13 cellular contexts compared by ENCODE assay signal in the genomic region with DNA sequence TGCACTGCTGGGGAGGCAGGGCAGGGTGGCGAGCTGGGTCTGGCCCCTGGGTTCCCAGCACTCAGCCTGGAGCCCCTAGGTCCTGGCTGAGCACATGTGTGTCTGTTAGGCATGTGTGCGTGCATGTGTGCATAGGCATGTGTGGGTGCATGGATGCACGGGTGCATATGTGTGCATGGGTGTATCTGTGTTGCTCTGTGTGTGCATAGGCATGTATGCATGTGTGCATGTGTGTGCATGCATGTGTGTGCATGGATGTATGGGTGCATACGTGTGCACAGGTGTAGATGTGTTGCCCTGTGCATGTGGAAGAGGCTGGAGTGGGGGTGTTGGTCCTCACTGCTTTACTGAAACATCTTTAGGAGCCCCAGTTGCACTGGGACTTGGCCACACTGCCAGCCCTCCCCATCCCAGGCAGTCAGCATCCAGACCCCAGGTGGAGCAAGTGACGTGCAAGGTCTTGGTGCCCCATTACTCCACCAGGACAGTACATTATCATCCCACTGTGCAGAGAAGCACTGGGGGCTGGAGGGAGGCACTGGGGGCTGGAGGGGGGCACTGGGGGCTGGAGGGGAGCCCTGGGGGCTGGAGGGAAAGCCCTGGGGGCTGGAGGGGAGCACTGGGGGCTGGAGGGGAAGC. TPM values are rescaled to one million over a fixed set of nuclear protein-coding genes. Genes with fewer than 3 reads are reported as not detected.
DNase-seq lines count a peak whose midpoint lies in the region; ATAC-seq, FAIRE-seq and TF ChIP-seq lines count a peak whose summit lies in the region.
"Had no signal": no experiment of that assay in that cellular context is flagged by ENCODE, and none has a peak within 500 bp of the region (broad histone marks: within the 10 kb centered on the region; RNA-seq: fewer than 3 reads in every experiment).

No MANE protein-coding gene starts in this region.

- H3K4me2 ChIP-seq in mammary epithelial cell (ENCODE audit: insufficient read depth, low read depth, low read length): peak overlapping the region; percentile 92
- peak overlapping the region; percentile 18; the same call in 1 of the 2 replicates for H3K4me2 ChIP-seq in HepG2 (ENCODE audit: low read depth, low read length)

- H3K4me3 ChIP-seq in mammary epithelial cell (replicated peaks in 1 of 3; ENCODE audit: insufficient read depth in 1 of 3, low read depth in 2 of 3, low read length in 3 of 3) (no peak overlapping the region), HepG2 (replicated peaks in 1 of 3; ENCODE audit: insufficient read depth in 1 of 3, low read depth in 2 of 3, low read length in 3 of 3) (peak overlapping the region in 1 of 3 experiments; percentile 6; a peak in 1 of 6 replicates)
- H3K4me3 ChIP-seq: SK-N-MC, uterus had no signal

- CTCF ChIA-PET in mammary epithelial cell (lab: Charles Lee; ENCODE audit: low non-redundant PET): no interaction called here
- CTCF ChIA-PET in MCF 10A (lab: Yijun Ruan, JAX): interaction anchor here (0.6 to 1.4 kb wide), 6 partner anchors 24 to 385 kb away, joined by 3 to 5 read pairs (median 4); no protein-coding TSS in a partner anchor
- CTCF ChIA-PET in WTC11 (lab: Charles Lee): interaction anchor here (0.6 to 4.5 kb wide), 6 partner anchors 13 to 68 kb away, joined by 3 to 79 read pairs (median 8); partner anchors contain the start of gene DPEP1
- CTCF ChIA-PET in HepG2 (lab: Yijun Ruan, JAX; ENCODE audit: low intra/inter-chr PET ratio, low total read pairs): no interaction called here

- H3K4me1 ChIP-seq in mammary epithelial cell (ENCODE audit: insufficient read depth, low read length) (peaks cover 46% of the 10 kb centered on the region), HepG2 (ENCODE audit: insufficient read depth, low read length) (peaks cover 30% of the 10 kb centered on the region)
- H3K4me1 ChIP-seq: uterus had no signal

- intact Hi-C loops in mammary epithelial cell (cut with micrococcal nuclease) (no loop called here), MCF 10A (cut with micrococcal nuclease) (loop anchor here (1.0 to 2.0 kb wide), 2 partner anchors 30 to 38 kb away; no protein-coding TSS in a partner anchor), HepG2 (cut with micrococcal nuclease; ENCODE audit: unreplicated experiment) (no loop called here)

- 60% methylated on average over 4 of the region's 5 CpGs for WGBS in mammary epithelial cell (ENCODE audit: low coverage, missing lambda C conversion rate)
- WGBS in HepG2 (ENCODE audit: low lambda C conversion rate): 33% methylated on average over 5 of the region's 5 CpGs

- H2AFZ ChIP-seq in mammary epithelial cell (ENCODE audit: low read depth, low read length) (peak overlapping the region; percentile 89), HepG2 (ENCODE audit: low read length) (no peak overlapping the region)

- no peak for ATAC-seq in WTC11
- ATAC-seq in HepG2: peak; percentile 2; the same call in 2 of the 3 replicates

- H3K27me3 Mint-ChIP-seq in MCF 10A (ENCODE audit: insufficient read depth, unreplicated experiment): no peaks in the 10 kb centered on the region
- H3K27me3 Mint-ChIP-seq in WTC11 (ENCODE audit: low read depth): no peaks in the 10 kb centered on the region

- H3K36me3 Mint-ChIP-seq in MCF 10A (ENCODE audit: insufficient read depth, unreplicated experiment) (no peaks in the 10 kb centered on the region), WTC11 (no peaks in the 10 kb centered on the region)

- no peak overlapping the region for H3K4me3 Mint-ChIP-seq in MCF 10A (ENCODE audit: unreplicated experiment)
- H3K4me3 Mint-ChIP-seq in WTC11: no peak overlapping the region

- H3K9me3 ChIP-seq in mammary epithelial cell (replicated peaks; ENCODE audit: insufficient read depth, low read length) (no peaks in the 10 kb centered on the region), HepG2 (ENCODE audit: low read length) (no peaks in the 10 kb centered on the region)
- H3K9me3 ChIP-seq: uterus had no signal

- FAIRE-seq in HepG2 (lab: Jason Lieb, UNC): no peak
- peak; percentile 94 for FAIRE-seq in urothelium cell line (lab: Jason Lieb, UNC)
- FAIRE-seq: GM18507 had no signal

- no peak overlapping the region for H3K27ac ChIP-seq in mammary epithelial cell (ENCODE audit: insufficient read depth, low read depth, low read length)
- no peak overlapping the region for H3K27ac ChIP-seq in HepG2 (ENCODE audit: extremely low read length, insufficient read depth, low read length)
- H3K27ac ChIP-seq: SK-N-MC, uterus had no signal

- no TSS peak for BruUV-seq in mammary epithelial cell (replicated peaks; lab: Mats Ljungman, UMichigan)
- no TSS peak for BruUV-seq in MCF 10A (replicated peaks; lab: Mats Ljungman, UMichigan)
- no TSS peak for BruUV-seq in HepG2 (replicated peaks; lab: Mats Ljungman, UMichigan)

- H3K9ac ChIP-seq in mammary epithelial cell (ENCODE audit: insufficient read depth, low read length): no peak overlapping the region
- H3K9ac ChIP-seq in HepG2 (ENCODE audit: insufficient read depth, low read depth, low read length): no peak overlapping the region

- no peak for DNase-seq in mammary epithelial cell
- DNase-seq in MCF 10A (ENCODE audit: unreplicated experiment): no peak
- DNase-seq in WTC11 (ENCODE audit: low spot score): no peak
- DNase-seq in HepG2 (ENCODE audit: low spot score): no peak
- DNase-seq in urothelium cell line (ENCODE audit: low spot score): no peak
- DNase-seq in NCI-H1105 treated with DMSO at 0.1 percent for 48 hours (lab: John Stamatoyannopoulos, UW): no peak
- no peak for DNase-seq in COLO829 (ENCODE audit: low spot score)
- no peak for DNase-seq in GF-D8 (lab: John Stamatoyannopoulos, UW)
- DNase-seq: NCI-H2029 had no signal

- TF ChIP-seq CTCF in mammary epithelial cell (conservative IDR thresholded peaks at IDR 0.05 in 1 of 2, IDR thresholded peaks at IDR 0.05 in 1 of 2; ENCODE audit: extremely low read depth in 1 of 2, insufficient read depth in 1 of 2, low read depth in 1 of 2, low read length in 2 of 2) (no peak), MCF 10A (IDR thresholded peaks at IDR 0.05; ENCODE audit: unreplicated experiment) (no peak), WTC11 (IDR thresholded peaks at IDR 0.05) (no peak), HepG2 (CRISPR knock-in tag; IDR thresholded peaks at IDR 0.05) (no peak)

- TF ChIP-seq EP300 in HepG2 (IDR thresholded peaks at IDR 0.05; ENCODE audit: low read depth in 2 of 2, low read length in 2 of 2) (no peak), HepG2 (CRISPR knock-in tag; IDR thresholded peaks at IDR 0.05; ENCODE audit: borderline replicate concordance) (no peak)

- in situ Hi-C loops in mammary epithelial cell (cut with MboI; ENCODE audit: low sequenced_read_pairs in 2 of 2) (no loop called here), HepG2 (cut with HindIII; ENCODE audit: extremely low pct_ligation_motif_present, low pct_unique_long_range_greater_than_20kb) (loop anchor here (5.0 kb wide), 1 partner anchor 39 kb away; no protein-coding TSS in a partner anchor)

- H3K4me1 Mint-ChIP-seq in MCF 10A (ENCODE audit: insufficient read depth, unreplicated experiment): peaks cover 14% of the 10 kb centered on the region
- H3K4me1 Mint-ChIP-seq in WTC11: peaks cover 13% of the 10 kb centered on the region

- no peak overlapping the region for H3K27ac Mint-ChIP-seq in MCF 10A (ENCODE audit: low read depth, unreplicated experiment)
- 0 out of 2 replicates have a peak overlapping the region, but pooled peaks have one; percentile 9 for H3K27ac Mint-ChIP-seq in WTC11

- H4K20me1 ChIP-seq in mammary epithelial cell (ENCODE audit: insufficient read depth, low read length) (no peaks in the 10 kb centered on the region), HepG2 (ENCODE audit: insufficient read depth, low read length) (no peaks in the 10 kb centered on the region)

- H3K27me3 ChIP-seq in mammary epithelial cell (ENCODE audit: insufficient read depth, low read length): no peaks in the 10 kb centered on the region
- H3K27me3 ChIP-seq in HepG2 (ENCODE audit: control insufficient read depth in 1 of 2, insufficient read depth in 2 of 2, low read length in 2 of 2): peaks cover 8 to 28% of the 10 kb centered on the region in 2 experiments
- H3K27me3 ChIP-seq: uterus had no signal

- dilution Hi-C loops in mammary epithelial cell (cut with HindIII; ENCODE audit: low sequenced_read_pairs): no loop called here

- H3K9me3 Mint-ChIP-seq in MCF 10A (ENCODE audit: unreplicated experiment) (no peaks in the 10 kb centered on the region), WTC11 (no peaks in the 10 kb centered on the region)

- H3K36me3 ChIP-seq in mammary epithelial cell (ENCODE audit: insufficient read depth, low read length): no peaks in the 10 kb centered on the region
- H3K36me3 ChIP-seq in HepG2 (replicated peaks in 1 of 2; ENCODE audit: control insufficient read depth in 1 of 2, insufficient read depth in 2 of 2, low read length in 2 of 2): no peaks in the 10 kb centered on the region
- H3K36me3 ChIP-seq: uterus had no signal

- no peak for TF ChIP-seq POLR2A in HepG2 (IDR thresholded peaks at IDR 0.05; ENCODE audit: insufficient read depth in 1 of 2, low read depth in 2 of 2, low read length in 2 of 2)

- H3K79me2 ChIP-seq in mammary epithelial cell (ENCODE audit: insufficient read depth, low read length) (no peaks in the 10 kb centered on the region), HepG2 (ENCODE audit: insufficient read depth, low read length) (no peaks in the 10 kb centered on the region)

- TF ChIP-seq RAD21 in HepG2 (CRISPR knock-in tag; IDR thresholded peaks at IDR 0.05): no peak

- POLR2A ChIA-PET in MCF 10A (lab: Yijun Ruan, JAX) (interaction anchor here (0.6 to 2.1 kb wide), 10 partner anchors 12 to 270 kb away, joined by 3 to 8 read pairs (median 3); partner anchors contain the start of genes CDK10, CHMP1A, SPATA33 and TCF25), WTC11 (lab: Charles Lee) (interaction anchor here (0.6 kb wide), 1 partner anchor 1826 kb away, joined by 9 read pairs; no protein-coding TSS in a partner anchor), HepG2 (lab: Yijun Ruan, JAX) (no interaction called here)

RNA-seq across cellular contexts. Expression of gene DPEP1, which starts 10.4 kb away (rescaled TPM):
- total RNA-seq in mammary epithelial cell (not detected), MCF 10A (2022) (0.29 and 0.82 TPM in 2 replicates), WTC11 (2021) (13.6 to 26.5 TPM (median 24.7 TPM) in 3 replicates), HepG2 (2016; rRNA removed; fragmentation: Illumina TruSeq; extraction: Trizol) (19.7 and 37.6 TPM in 2 replicates)
- polyA plus RNA-seq in mammary epithelial cell (not detected), HepG2 (2011; rRNA removed) (40.2 and 52.2 TPM in 2 replicates)
- polyA minus RNA-seq in mammary epithelial cell: not detected
- total RNA-seq in HepG2 (2016; cell fraction: cytosol; rRNA removed; fragmentation: Illumina TruSeq; extraction: Trizol; ENCODE audit: low read depth): 33.1 and 44.2 TPM in 2 replicates
- total RNA-seq in HepG2 (2016; cell fraction: insoluble cytoplasmic fraction; rRNA removed; fragmentation: Illumina TruSeq; extraction: Trizol): 22.9 and 38.8 TPM in 2 replicates
- 21.1 and 25.9 TPM in 2 replicates for total RNA-seq in HepG2 (2016; cell fraction: membrane; rRNA removed; fragmentation: Illumina TruSeq; extraction: Trizol)
- 32.6 and 36.8 TPM in 2 replicates for total RNA-seq in HepG2 (2016; cell fraction: nucleus; rRNA removed; fragmentation: Illumina TruSeq; extraction: Trizol)
- 26.5 and 78.5 TPM in 2 replicates for polyA plus RNA-seq in HepG2 (2011; cell fraction: cytosol; rRNA removed)
- polyA plus RNA-seq in HepG2 (2011; cell fraction: nucleus; rRNA removed): 52.0 and 101 TPM in 2 replicates
- 6.6 and 9.6 TPM in 2 replicates for polyA plus RNA-seq in HepG2 (2012)
- polyA plus RNA-seq in HepG2 (2016; cell fraction: cytosol; fragmentation: Illumina TruSeq; extraction: Trizol; ENCODE audit: low read depth): 13.7 and 15.6 TPM in 2 replicates
- 23.0 and 24.6 TPM in 2 replicates for polyA plus RNA-seq in HepG2 (2016; cell fraction: insoluble cytoplasmic fraction; fragmentation: Illumina TruSeq; extraction: Trizol; ENCODE audit: low read depth)
- 18.2 and 22.6 TPM in 2 replicates for polyA plus RNA-seq in HepG2 (2016; cell fraction: membrane; fragmentation: Illumina TruSeq; extraction: Trizol; ENCODE audit: low read depth)
- polyA plus RNA-seq in HepG2 (2016; cell fraction: nucleus; fragmentation: Illumina TruSeq; extraction: Trizol; ENCODE audit: insufficient read depth, low read depth): 75.4 and 78.7 TPM in 2 replicates
- 0.12 and 80.3 TPM in 2 replicates for polyA minus RNA-seq in HepG2 (2011; rRNA and poly(A)+ RNA removed; ENCODE audit: low replicate concordance)
- 12.5 and 17.6 TPM in 2 replicates for polyA minus RNA-seq in HepG2 (2011; cell fraction: cytosol; rRNA and poly(A)+ RNA removed)
- polyA minus RNA-seq in HepG2 (2011; cell fraction: nucleus; rRNA and poly(A)+ RNA removed): 3.5 and 4.8 TPM in 2 replicates
- total RNA-seq: skeletal muscle tissue had no signal

RNA-seq across cellular contexts. Expression of gene CPNE7, which starts 27.5 kb away (rescaled TPM):
- total RNA-seq in mammary epithelial cell (1 to 10 TPM in 1 of 2 donors, not detected in 1; 2.1 TPM), MCF 10A (2022) (86.8 and 92.4 TPM in 2 replicates), WTC11 (2021) (42.6 to 62.4 TPM (median 55.6 TPM) in 3 replicates), HepG2 (2016; rRNA removed; fragmentation: Illumina TruSeq; extraction: Trizol) (not detected in 2 replicates)
- polyA plus RNA-seq in mammary epithelial cell (1.2 TPM), HepG2 (2011; rRNA removed) (0.59 and 2.1 TPM in 2 replicates)
- polyA minus RNA-seq in mammary epithelial cell: 18.1 TPM
- not detected in 2 replicates for total RNA-seq in HepG2 (2016; cell fraction: cytosol; rRNA removed; fragmentation: Illumina TruSeq; extraction: Trizol; ENCODE audit: low read depth)
- 0.15 TPM in 1 of 2 replicates, not detected in the other for total RNA-seq in HepG2 (2016; cell fraction: insoluble cytoplasmic fraction; rRNA removed; fragmentation: Illumina TruSeq; extraction: Trizol)
- total RNA-seq in HepG2 (2016; cell fraction: membrane; rRNA removed; fragmentation: Illumina TruSeq; extraction: Trizol): not detected in 2 replicates
- total RNA-seq in HepG2 (2016; cell fraction: nucleus; rRNA removed; fragmentation: Illumina TruSeq; extraction: Trizol): not detected in 2 replicates
- 0.19 and 0.32 TPM in 2 replicates for polyA plus RNA-seq in HepG2 (2011; cell fraction: cytosol; rRNA removed)
- 4.5 and 6.2 TPM in 2 replicates for polyA plus RNA-seq in HepG2 (2011; cell fraction: nucleus; rRNA removed)
- 0.27 and 0.35 TPM in 2 replicates for polyA plus RNA-seq in HepG2 (2012)
- polyA plus RNA-seq in HepG2 (2016; cell fraction: cytosol; fragmentation: Illumina TruSeq; extraction: Trizol; ENCODE audit: low read depth): not detected in 2 replicates
- polyA plus RNA-seq in HepG2 (2016; cell fraction: insoluble cytoplasmic fraction; fragmentation: Illumina TruSeq; extraction: Trizol; ENCODE audit: low read depth): not detected in 2 replicates
- polyA plus RNA-seq in HepG2 (2016; cell fraction: membrane; fragmentation: Illumina TruSeq; extraction: Trizol; ENCODE audit: low read depth): 0.06 TPM in 1 of 2 replicates, not detected in the other
- 0.52 and 1.2 TPM in 2 replicates for polyA plus RNA-seq in HepG2 (2016; cell fraction: nucleus; fragmentation: Illumina TruSeq; extraction: Trizol; ENCODE audit: insufficient read depth, low read depth)
- 0.58 and 25.2 TPM in 2 replicates for polyA minus RNA-seq in HepG2 (2011; rRNA and poly(A)+ RNA removed; ENCODE audit: low replicate concordance)
- not detected in 2 replicates for polyA minus RNA-seq in HepG2 (2011; cell fraction: cytosol; rRNA and poly(A)+ RNA removed)
- polyA minus RNA-seq in HepG2 (2011; cell fraction: nucleus; rRNA and poly(A)+ RNA removed): 0.26 and 0.99 TPM in 2 replicates
- total RNA-seq: skeletal muscle tissue had no signal

RNA-seq across cellular contexts. Expression of gene RPL13, which starts 42.6 kb away (rescaled TPM):
- total RNA-seq in mammary epithelial cell (1,000 to 10,000 TPM; 1,876 to 2,450 TPM), MCF 10A (2022) (3,133 and 3,148 TPM in 2 replicates), WTC11 (2021) (2,631 to 3,314 TPM (median 3,295 TPM) in 3 replicates), HepG2 (2016; rRNA removed; fragmentation: Illumina TruSeq; extraction: Trizol) (2,988 and 3,233 TPM in 2 replicates)
- polyA plus RNA-seq in mammary epithelial cell (2,937 TPM), HepG2 (2011; rRNA removed) (4,411 and 5,523 TPM in 2 replicates)
- polyA minus RNA-seq in mammary epithelial cell: 730 TPM
- 6,142 and 6,743 TPM in 2 replicates for total RNA-seq in HepG2 (2016; cell fraction: cytosol; rRNA removed; fragmentation: Illumina TruSeq; extraction: Trizol; ENCODE audit: low read depth)
- 3,074 and 3,414 TPM in 2 replicates for total RNA-seq in HepG2 (2016; cell fraction: insoluble cytoplasmic fraction; rRNA removed; fragmentation: Illumina TruSeq; extraction: Trizol)
- total RNA-seq in HepG2 (2016; cell fraction: membrane; rRNA removed; fragmentation: Illumina TruSeq; extraction: Trizol): 8,788 and 9,254 TPM in 2 replicates
- 1,061 and 1,137 TPM in 2 replicates for total RNA-seq in HepG2 (2016; cell fraction: nucleus; rRNA removed; fragmentation: Illumina TruSeq; extraction: Trizol)
- polyA plus RNA-seq in HepG2 (2011; cell fraction: cytosol; rRNA removed): 4,701 and 9,932 TPM in 2 replicates
- 3,101 and 3,317 TPM in 2 replicates for polyA plus RNA-seq in HepG2 (2011; cell fraction: nucleus; rRNA removed)
- 3,379 and 4,912 TPM in 2 replicates for polyA plus RNA-seq in HepG2 (2012)
- polyA plus RNA-seq in HepG2 (2016; cell fraction: cytosol; fragmentation: Illumina TruSeq; extraction: Trizol; ENCODE audit: low read depth): 8,773 and 9,300 TPM in 2 replicates
- polyA plus RNA-seq in HepG2 (2016; cell fraction: insoluble cytoplasmic fraction; fragmentation: Illumina TruSeq; extraction: Trizol; ENCODE audit: low read depth): 3,767 and 4,135 TPM in 2 replicates
- polyA plus RNA-seq in HepG2 (2016; cell fraction: membrane; fragmentation: Illumina TruSeq; extraction: Trizol; ENCODE audit: low read depth): 9,832 and 9,939 TPM in 2 replicates
- polyA plus RNA-seq in HepG2 (2016; cell fraction: nucleus; fragmentation: Illumina TruSeq; extraction: Trizol; ENCODE audit: insufficient read depth, low read depth): 2,257 and 2,556 TPM in 2 replicates
- polyA minus RNA-seq in HepG2 (2011; rRNA and poly(A)+ RNA removed; ENCODE audit: low replicate concordance): 1,096 and 3,482 TPM in 2 replicates
- 1,942 and 2,023 TPM in 2 replicates for polyA minus RNA-seq in HepG2 (2011; cell fraction: cytosol; rRNA and poly(A)+ RNA removed)
- polyA minus RNA-seq in HepG2 (2011; cell fraction: nucleus; rRNA and poly(A)+ RNA removed): 448 and 516 TPM in 2 replicates

RNA-seq across cellular contexts. Expression of gene CHMP1A, which starts 54.4 kb away (rescaled TPM):
- total RNA-seq in mammary epithelial cell (100 to 1,000 TPM in 1 of 2 donors, 10 to 100 TPM in 1; 99.1 to 104 TPM), MCF 10A (2022) (59.7 and 62.4 TPM in 2 replicates), WTC11 (2021) (69.0 to 76.6 TPM (median 76.0 TPM) in 3 replicates), HepG2 (2016; rRNA removed; fragmentation: Illumina TruSeq; extraction: Trizol) (69.4 and 80.0 TPM in 2 replicates)
- polyA plus RNA-seq in mammary epithelial cell (94.9 TPM), HepG2 (2011; rRNA removed) (73.3 and 87.2 TPM in 2 replicates)
- 53.5 TPM for polyA minus RNA-seq in mammary epithelial cell
- 12.3 and 14.1 TPM in 2 replicates for total RNA-seq in HepG2 (2016; cell fraction: cytosol; rRNA removed; fragmentation: Illumina TruSeq; extraction: Trizol; ENCODE audit: low read depth)
- 68.7 and 70.7 TPM in 2 replicates for total RNA-seq in HepG2 (2016; cell fraction: insoluble cytoplasmic fraction; rRNA removed; fragmentation: Illumina TruSeq; extraction: Trizol)
- total RNA-seq in HepG2 (2016; cell fraction: membrane; rRNA removed; fragmentation: Illumina TruSeq; extraction: Trizol): 36.1 and 43.1 TPM in 2 replicates
- 43.4 and 46.6 TPM in 2 replicates for total RNA-seq in HepG2 (2016; cell fraction: nucleus; rRNA removed; fragmentation: Illumina TruSeq; extraction: Trizol)
- polyA plus RNA-seq in HepG2 (2011; cell fraction: cytosol; rRNA removed): 71.4 and 105 TPM in 2 replicates
- 141 and 163 TPM in 2 replicates for polyA plus RNA-seq in HepG2 (2011; cell fraction: nucleus; rRNA removed)
- polyA plus RNA-seq in HepG2 (2012): 39.3 and 47.1 TPM in 2 replicates
- 9.6 and 12.7 TPM in 2 replicates for polyA plus RNA-seq in HepG2 (2016; cell fraction: cytosol; fragmentation: Illumina TruSeq; extraction: Trizol; ENCODE audit: low read depth)
- polyA plus RNA-seq in HepG2 (2016; cell fraction: insoluble cytoplasmic fraction; fragmentation: Illumina TruSeq; extraction: Trizol; ENCODE audit: low read depth): 89.2 and 96.6 TPM in 2 replicates
- 29.6 and 33.2 TPM in 2 replicates for polyA plus RNA-seq in HepG2 (2016; cell fraction: membrane; fragmentation: Illumina TruSeq; extraction: Trizol; ENCODE audit: low read depth)
- polyA plus RNA-seq in HepG2 (2016; cell fraction: nucleus; fragmentation: Illumina TruSeq; extraction: Trizol; ENCODE audit: insufficient read depth, low read depth): 105 and 109 TPM in 2 replicates
- 73.7 and 140 TPM in 2 replicates for polyA minus RNA-seq in HepG2 (2011; rRNA and poly(A)+ RNA removed; ENCODE audit: low replicate concordance)
- polyA minus RNA-seq in HepG2 (2011; cell fraction: cytosol; rRNA and poly(A)+ RNA removed): 50.0 and 50.5 TPM in 2 replicates
- polyA minus RNA-seq in HepG2 (2011; cell fraction: nucleus; rRNA and poly(A)+ RNA removed): 25.8 and 33.6 TPM in 2 replicates

RNA-seq across cellular contexts. Expression of gene SPATA33, which starts 54.6 kb away (rescaled TPM):
- total RNA-seq in mammary epithelial cell (10 to 100 TPM in 1 of 2 donors, 1 to 10 TPM in 1; 2.2 to 11.2 TPM), MCF 10A (2022) (7.2 and 9.5 TPM in 2 replicates), WTC11 (2021) (12.0 to 12.8 TPM (median 12.2 TPM) in 3 replicates), HepG2 (2016; rRNA removed; fragmentation: Illumina TruSeq; extraction: Trizol) (11.0 and 11.2 TPM in 2 replicates)
- polyA plus RNA-seq in mammary epithelial cell (6.4 TPM), HepG2 (2011; rRNA removed) (5.7 and 6.3 TPM in 2 replicates)
- polyA minus RNA-seq in mammary epithelial cell: 3.5 TPM
- 9.1 and 14.3 TPM in 2 replicates for total RNA-seq in HepG2 (2016; cell fraction: cytosol; rRNA removed; fragmentation: Illumina TruSeq; extraction: Trizol; ENCODE audit: low read depth)
- 11.7 and 12.8 TPM in 2 replicates for total RNA-seq in HepG2 (2016; cell fraction: insoluble cytoplasmic fraction; rRNA removed; fragmentation: Illumina TruSeq; extraction: Trizol)
- 14.6 and 17.6 TPM in 2 replicates for total RNA-seq in HepG2 (2016; cell fraction: membrane; rRNA removed; fragmentation: Illumina TruSeq; extraction: Trizol)
- 9.0 and 10.4 TPM in 2 replicates for total RNA-seq in HepG2 (2016; cell fraction: nucleus; rRNA removed; fragmentation: Illumina TruSeq; extraction: Trizol)
- polyA plus RNA-seq in HepG2 (2011; cell fraction: cytosol; rRNA removed): 3.3 and 3.5 TPM in 2 replicates
- 14.9 and 16.4 TPM in 2 replicates for polyA plus RNA-seq in HepG2 (2011; cell fraction: nucleus; rRNA removed)
- polyA plus RNA-seq in HepG2 (2012): 8.1 and 9.7 TPM in 2 replicates
- 17.1 and 17.6 TPM in 2 replicates for polyA plus RNA-seq in HepG2 (2016; cell fraction: cytosol; fragmentation: Illumina TruSeq; extraction: Trizol; ENCODE audit: low read depth)
- polyA plus RNA-seq in HepG2 (2016; cell fraction: insoluble cytoplasmic fraction; fragmentation: Illumina TruSeq; extraction: Trizol; ENCODE audit: low read depth): 12.9 and 16.7 TPM in 2 replicates
- polyA plus RNA-seq in HepG2 (2016; cell fraction: membrane; fragmentation: Illumina TruSeq; extraction: Trizol; ENCODE audit: low read depth): 20.1 and 25.8 TPM in 2 replicates
- polyA plus RNA-seq in HepG2 (2016; cell fraction: nucleus; fragmentation: Illumina TruSeq; extraction: Trizol; ENCODE audit: insufficient read depth, low read depth): 25.8 and 32.4 TPM in 2 replicates
- polyA minus RNA-seq in HepG2 (2011; rRNA and poly(A)+ RNA removed; ENCODE audit: low replicate concordance): 6.0 and 18.6 TPM in 2 replicates
- 1.4 and 1.8 TPM in 2 replicates for polyA minus RNA-seq in HepG2 (2011; cell fraction: cytosol; rRNA and poly(A)+ RNA removed)
- polyA minus RNA-seq in HepG2 (2011; cell fraction: nucleus; rRNA and poly(A)+ RNA removed): 7.2 and 7.7 TPM in 2 replicates

Comparison
In these comparisons a context has a peak if more than half of its experiments do, and no peak if none do; other contexts are left out.
1. RNA of gene CPNE7, which starts 27.5 kb away (total RNA-seq): 86.8 to 92.4 TPM in MCF 10A and 42.6 to 62.4 TPM in WTC11; 2.1 TPM in mammary epithelial cell and 0.15 TPM in HepG2; every median in the first group is over 10 times any median in the second.
2. CTCF ChIA-PET loops: an anchor here in MCF 10A (0.6 to 1.4 kb wide) and WTC11 (0.6 to 4.5 kb wide); none called in mammary epithelial cell and HepG2.